Comparison of ENCODE assay signal across 8 cellular contexts in the genomic region with DNA sequence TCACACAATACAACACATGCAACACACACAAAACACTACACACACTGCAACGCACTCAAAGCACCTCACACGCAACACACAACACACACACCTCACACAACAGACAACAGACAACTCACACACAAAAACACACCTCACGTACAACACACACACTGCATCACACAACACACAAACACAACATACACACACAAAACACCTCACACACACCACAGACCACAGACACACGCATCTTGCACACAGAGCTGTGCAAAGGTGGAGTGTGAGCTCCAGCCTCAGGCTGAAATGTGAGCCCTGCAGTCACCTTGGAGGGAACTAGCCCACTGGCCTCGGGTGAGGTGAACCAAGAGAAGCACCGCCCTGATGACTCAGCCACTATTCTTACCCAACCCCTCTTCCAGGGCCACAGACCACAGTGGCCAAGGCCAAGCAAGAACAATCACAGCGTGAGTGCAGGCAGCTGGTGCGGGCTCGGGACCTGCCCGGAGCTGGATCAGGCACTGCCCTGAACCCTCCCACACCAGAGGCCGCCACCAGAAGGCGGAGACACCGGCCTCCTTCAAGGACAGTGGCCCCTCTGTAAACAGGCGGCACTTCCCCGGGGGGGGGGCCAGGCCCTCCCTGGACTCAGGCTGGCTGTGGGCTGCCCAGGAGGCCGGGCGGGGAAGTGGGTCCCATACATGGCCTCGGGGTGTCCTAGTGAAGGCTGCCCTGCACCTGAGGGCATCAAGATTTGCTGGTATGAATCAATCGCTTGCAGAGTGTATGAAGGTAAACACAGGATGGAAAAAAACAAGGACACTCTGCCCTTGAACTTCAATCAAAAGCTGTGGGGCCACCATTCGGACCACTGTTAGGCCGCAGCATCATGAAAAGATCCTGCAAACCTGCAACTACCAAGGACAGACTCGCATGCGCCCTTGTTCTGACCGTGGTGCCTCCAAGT.
DNase-seq lines count a peak whose midpoint lies in the region; ATAC-seq and TF ChIP-seq lines count a peak whose summit lies in the region.

No MANE protein-coding gene starts in this region.

- peaks cover 47% of the 10 kb centered on the region for H3K4me1 ChIP-seq in neural progenitor cell

- no peaks in the 10 kb centered on the region for H3K27me3 Mint-ChIP-seq in activated CD4-positive, alpha-beta T cell treated with anti-CD3 and anti-CD28 coated beads, Interleukin-2, amount 10 ng/mL, durations not matched to agents 24 days and 14 days
- peaks cover 8% of the 10 kb centered on the region for H3K27me3 Mint-ChIP-seq in neural progenitor cell (ENCODE audit: insufficient read depth, low read depth)

- no peak overlapping the region for H2AFZ ChIP-seq in neural progenitor cell (replicated peaks)

- peaks cover 5% of the 10 kb centered on the region for H3K4me1 Mint-ChIP-seq in activated CD4-positive, alpha-beta T cell treated with anti-CD3 and anti-CD28 coated beads, Interleukin-2, amount 10 ng/mL, durations not matched to agents 24 days and 14 days
- peaks cover 52% of the 10 kb centered on the region for H3K4me1 Mint-ChIP-seq in neural progenitor cell

- H3K27ac ChIP-seq in neural progenitor cell, result no peak overlapping the region

- H3K79me2 ChIP-seq in neural progenitor cell (ENCODE audit: low read depth), result peaks cover 6% of the 10 kb centered on the region

- H3K27ac Mint-ChIP-seq in activated CD4-positive, alpha-beta T cell treated with anti-CD3 and anti-CD28 coated beads, Interleukin-2, amount 10 ng/mL, durations not matched to agents 24 days and 14 days, result no peak overlapping the region
- no peak overlapping the region for H3K27ac Mint-ChIP-seq in neural progenitor cell

- no peak overlapping the region for H3K4me3 ChIP-seq in neural progenitor cell

- peaks cover 35% of the 10 kb centered on the region for H3F3A ChIP-seq in neural progenitor cell (ENCODE audit: low read depth)

- no peak for TF ChIP-seq CTCF in neural progenitor cell (IDR thresholded peaks at IDR 0.05)

- intact Hi-C loops in activated CD4-positive, alpha-beta T cell treated with anti-CD3 and anti-CD28 coated beads, Interleukin-2, amount 10 ng/mL, durations not matched to agents 24 days and 14 days (cut with micrococcal nuclease), result no loop called here
- intact Hi-C loops in posterior cingulate gyrus (cut with DNase I), result no loop called here

- H3K27me3 ChIP-seq in neural progenitor cell, result no peaks in the 10 kb centered on the region

- H3K36me3 Mint-ChIP-seq in activated CD4-positive, alpha-beta T cell treated with anti-CD3 and anti-CD28 coated beads, Interleukin-2, amount 10 ng/mL, durations not matched to agents 24 days and 14 days (ENCODE audit: low read depth), result no peaks in the 10 kb centered on the region
- peaks cover 4% of the 10 kb centered on the region for H3K36me3 Mint-ChIP-seq in neural progenitor cell

- no peak overlapping the region for H3K4me3 Mint-ChIP-seq in activated CD4-positive, alpha-beta T cell treated with anti-CD3 and anti-CD28 coated beads, Interleukin-2, amount 10 ng/mL, durations not matched to agents 24 days and 14 days
- no peak overlapping the region for H3K4me3 Mint-ChIP-seq in neural progenitor cell

- no peak overlapping the region for H3K9ac ChIP-seq in neural progenitor cell

- H3K4me2 ChIP-seq in neural progenitor cell, result no peak overlapping the region

- H4K20me1 ChIP-seq in neural progenitor cell (ENCODE audit: low read depth), result peaks cover 61% of the 10 kb centered on the region

- DNase-seq in activated CD4-positive, alpha-beta T cell treated with anti-CD3 and anti-CD28 coated beads, Interleukin-2, amount 10 ng/mL, durations not matched to agents 24 days and 14 days, result peak; percentile 58
- DNase-seq in activated CD4-positive, alpha-beta T cell treated with anti-CD3 and anti-CD28 coated beads for 4 hours, result no peak
- DNase-seq in HUDEP-2 (lab: John Stamatoyannopoulos, UW; ENCODE audit: unreplicated experiment in 76 of 76) (peak in 72 of 76 experiments; percentile 13 to 89 (median 65)), T1000 (lab: John Stamatoyannopoulos, UW) (peak; percentile 78), glomerular visceral epithelial cell (ENCODE audit: extremely low spot score) (peak; percentile 95), posterior cingulate gyrus (peak in 8 of 10 donors; percentile 32 to 92 (median 58)), neural progenitor cell (ENCODE audit: low spot score) (no peak)

- H3K36me3 ChIP-seq in neural progenitor cell, result no peaks in the 10 kb centered on the region

- H3K9me3 Mint-ChIP-seq in activated CD4-positive, alpha-beta T cell treated with anti-CD3 and anti-CD28 coated beads, Interleukin-2, amount 10 ng/mL, durations not matched to agents 24 days and 14 days, result no peaks in the 10 kb centered on the region
- H3K9me3 Mint-ChIP-seq in neural progenitor cell, result peaks cover 4% of the 10 kb centered on the region

- H3K9me3 ChIP-seq in neural progenitor cell (ENCODE audit: low read depth), result no peaks in the 10 kb centered on the region

- peak; percentile 84 for ATAC-seq in GM21825 (IDR thresholded peaks at IDR 0.05; ENCODE audit: unreplicated experiment)

Comparison
In these comparisons a context has a peak if more than half of its experiments do, and no peak if none do; other contexts are left out.
1. DNase-seq: peak in activated CD4-positive, alpha-beta T cell treated with anti-CD3 and anti-CD28 coated beads, Interleukin-2, amount 10 ng/mL, durations not matched to agents 24 days and 14 days (single experiment), HUDEP-2 (72 of 76), T1000 (single experiment), glomerular visceral epithelial cell (single experiment) and posterior cingulate gyrus (8 of 10); none in activated CD4-positive, alpha-beta T cell treated with anti-CD3 and anti-CD28 coated beads for 4 hours (0 of 2) and neural progenitor cell (single experiment).